27 cellular contexts compared by ENCODE assay signal in genomic region chr15:39691229-39691628, GRCh38.
DNase-seq lines count a peak whose midpoint lies in the region; ATAC-seq and TF ChIP-seq lines count a peak whose summit lies in the region.
"Had no signal": no experiment of that assay in that cellular context is flagged by ENCODE, and none has a peak within 500 bp of the region (broad histone marks: within the 10 kb centered on the region; RNA-seq: fewer than 3 reads in every experiment).

No MANE protein-coding gene starts in this region.

- no peaks in the 10 kb centered on the region for H4K20me1 ChIP-seq in GM23248 (ENCODE audit: insufficient read depth)

- no peak overlapping the region for H3K4me2 ChIP-seq in GM23248 (ENCODE audit: unreplicated experiment)

- H3K36me3 ChIP-seq in GM23248 (ENCODE audit: low read depth) = no peaks in the 10 kb centered on the region
- H3K36me3 ChIP-seq in esophagus muscularis mucosa = no peaks in the 10 kb centered on the region
- H3K36me3 ChIP-seq in aorta (ENCODE audit: control insufficient read depth in 1 of 2, insufficient read depth in 2 of 2, low read length in 1 of 2) = no peaks in the 10 kb centered on the region
- H3K36me3 ChIP-seq: colonic mucosa, gastrocnemius medialis, right atrium auricular region, SJSA1, spleen had no signal

- TF ChIP-seq EP300 in esophagus muscularis mucosa (IDR thresholded peaks at IDR 0.05) = no peak

- no peak overlapping the region for H3K27ac ChIP-seq in GM23248
- H3K27ac ChIP-seq in esophagus muscularis mucosa (replicated peaks in 1 of 4) = peak overlapping the region; percentile 62 to 73 (median 70)
- H3K27ac ChIP-seq in aorta (ENCODE audit: low read depth in 1 of 2, low read length in 2 of 2) = no peak overlapping the region
- H3K27ac ChIP-seq: colonic mucosa, gastrocnemius medialis, parathyroid adenoma, right atrium auricular region, SJSA1, spleen had no signal

- H3K27me3 ChIP-seq in GM23248 (replicated peaks; ENCODE audit: insufficient read depth) (no peaks in the 10 kb centered on the region), esophagus muscularis mucosa (no peaks in the 10 kb centered on the region), aorta (ENCODE audit: control insufficient read depth in 1 of 2, insufficient read depth in 2 of 2, low read length in 1 of 2) (no peaks in the 10 kb centered on the region)
- H3K27me3 ChIP-seq: colonic mucosa, gastrocnemius medialis, right atrium auricular region, SJSA1, spleen had no signal

- intact Hi-C loops in esophagus muscularis mucosa (cut with DNase I) = no loop called here
- intact Hi-C loops in aorta (cut with DNase I) = no loop called here

- peaks cover 4% of the 10 kb centered on the region; the same call in 1 of the 2 replicates for H3K9me2 ChIP-seq in GM23248 (ENCODE audit: insufficient read depth)

- no peaks in the 10 kb centered on the region for H3K9me3 ChIP-seq in GM23248 (ENCODE audit: low read depth)
- no peaks in the 10 kb centered on the region for H3K9me3 ChIP-seq in esophagus muscularis mucosa
- no peaks in the 10 kb centered on the region for H3K9me3 ChIP-seq in aorta (ENCODE audit: control insufficient read depth, low read length)
- H3K9me3 ChIP-seq: colonic mucosa, gastrocnemius medialis, right atrium auricular region, SJSA1, spleen had no signal

- 67 to 69% methylated on average over 4 of the region's 4 CpGs for WGBS in GM23248 (ENCODE audit: low coverage in 1 of 2, low lambda C conversion rate in 2 of 2, missing lambda C conversion rate in 2 of 2), 2 experiments
- 42% methylated on average over 4 of the region's 4 CpGs for WGBS in esophagus muscularis mucosa
- 60 to 62% methylated on average over 4 of the region's 4 CpGs for WGBS in aorta, 2 donors

- DNase-seq in GM23248 (peak; percentile 48), esophagus muscularis mucosa (ENCODE audit: extremely low spot score) (no peak), midbrain (lab: John Stamatoyannopoulos, UW) (peak; percentile 6), aorta (no peak), GF-D8 (lab: John Stamatoyannopoulos, UW) (no peak)
- DNase-seq: activated CD4-positive, alpha-beta T cell treated with anti-CD3 and anti-CD28 coated beads, Interleukin-2, amount 50 U/mL, for 48 hours; activated CD8-positive, alpha-beta memory T cell treated with anti-CD3 and anti-CD28 coated beads, Interleukin-2, amount 50 U/mL, for 48 hours; activated naive CD4-positive, alpha-beta T cell treated with anti-CD3 and anti-CD28 coated beads, Interleukin-2, amount 50 U/mL, for 16 hours; CD4-positive, alpha-beta T cell; colonic mucosa; DMS 273 treated with DMSO at 0.1 percent for 48 hours; gastrocnemius medialis; HCEC 1CT; immature natural killer cell; KG1; naive thymus-derived CD4-positive, alpha-beta T cell; NCI-H1436; NCI-H2081 treated with DMSO at 0.1 percent for 48 hours; NCI-H226; spleen; T-helper 1 cell had no signal

- no peak overlapping the region for H3K9ac ChIP-seq in GM23248
- H3K9ac ChIP-seq: parathyroid adenoma had no signal

- no peaks in the 10 kb centered on the region for H3K79me2 ChIP-seq in GM23248 (ENCODE audit: insufficient read depth)
- H3K79me2 ChIP-seq: parathyroid adenoma had no signal

- H3K4me3 ChIP-seq in GM23248 (no peak overlapping the region), esophagus muscularis mucosa (no peak overlapping the region), aorta (ENCODE audit: low read length in 2 of 2) (no peak overlapping the region)
- H3K4me3 ChIP-seq: colonic mucosa, gastrocnemius medialis, right atrium auricular region, SJSA1, spleen had no signal

- in situ Hi-C loops in GM23248 (cut with MboI) = no loop called here

- ATAC-seq in aorta (ENCODE audit: low FRiP score) (peak; percentile 33), GM21717 (IDR thresholded peaks at IDR 0.05; ENCODE audit: unreplicated experiment) (no peak), GM18502 (IDR thresholded peaks at IDR 0.05; ENCODE audit: poor library complexity, unreplicated experiment) (no peak)
- ATAC-seq: esophagus mucosa; gastrocnemius medialis; naive thymus-derived CD4-positive, alpha-beta T cell had no signal

- no peak for TF ChIP-seq POLR2A in esophagus muscularis mucosa (IDR thresholded peaks at IDR 0.05; ENCODE audit: low read depth)

- 0 out of 2 replicates have a peak overlapping the region, but pooled peaks have one; percentile 27 for H2AFZ ChIP-seq in GM23248
- H2AFZ ChIP-seq: parathyroid adenoma had no signal

- TF ChIP-seq CTCF in esophagus muscularis mucosa (IDR thresholded peaks at IDR 0.05) = no peak

- H3K4me1 ChIP-seq in GM23248 (ENCODE audit: insufficient read depth) = peaks cover 6% of the 10 kb centered on the region; the same call in 1 of the 2 replicates
- peaks cover 0 to 45% (median 35%) of the 10 kb centered on the region in 4 donors for H3K4me1 ChIP-seq in esophagus muscularis mucosa
- H3K4me1 ChIP-seq in aorta (ENCODE audit: control insufficient read depth in 1 of 2, insufficient read depth in 2 of 2, low read length in 2 of 2) = peaks cover 0 to 3% of the 10 kb centered on the region in 2 donors
- H3K4me1 ChIP-seq: colonic mucosa, gastrocnemius medialis, parathyroid adenoma, right atrium auricular region, SJSA1, spleen had no signal

- H3F3A ChIP-seq in GM23248 (ENCODE audit: insufficient read depth) = no peaks in the 10 kb centered on the region

Comparison
In these comparisons a context has a peak if more than half of its experiments do, and no peak if none do; other contexts are left out.
1. DNase-seq: peak in GM23248 (single experiment) and midbrain (single experiment); none in esophagus muscularis mucosa (single experiment), aorta (0 of 2) and GF-D8 (single experiment).
2. H3K27ac ChIP-seq: peak in esophagus muscularis mucosa (4 of 4); none in GM23248 (single experiment) and aorta (0 of 2).